8 cellular contexts compared by ENCODE assay signal in the genomic region with DNA sequence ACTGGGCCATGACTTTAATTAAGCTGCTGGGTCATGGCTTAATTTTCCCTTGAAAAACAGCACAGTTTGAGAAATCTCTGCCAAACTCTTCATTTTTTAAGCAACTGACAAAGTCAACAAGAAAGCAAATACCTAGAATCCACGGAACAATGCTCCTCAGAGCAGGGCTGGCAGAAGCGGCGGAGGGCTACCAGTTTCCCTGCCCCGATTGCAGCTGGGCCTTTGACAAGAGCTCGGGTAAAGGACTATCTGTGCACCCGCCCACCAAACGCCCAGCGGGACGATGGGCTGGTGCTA. TPM values are rescaled to one million over a fixed set of nuclear protein-coding genes. Genes with fewer than 3 reads are reported as not detected.
DNase-seq lines count a peak whose midpoint lies in the region; ATAC-seq and TF ChIP-seq lines count a peak whose summit lies in the region.

No MANE protein-coding gene starts in this region.

- H3K36me3 Mint-ChIP-seq in naive thymus-derived CD8-positive, alpha-beta T cell = no peaks in the 10 kb centered on the region

- POLR2A ChIA-PET in naive thymus-derived CD8-positive, alpha-beta T cell (lab: Charles Lee) = no interaction called here

- H3K9me3 Mint-ChIP-seq in naive thymus-derived CD8-positive, alpha-beta T cell = no peaks in the 10 kb centered on the region

- DNase-seq in NCI-H446 treated with DMSO at 0.1 percent for 48 hours (lab: John Stamatoyannopoulos, UW) (peak; percentile 57), ureter (ENCODE audit: low spot score) (no peak), GM20000 (ENCODE audit: low spot score) (no peak), amniotic stem cell (lab: John Stamatoyannopoulos, UW) (no peak)
- no peak for DNase-seq in effector memory CD4-positive, alpha-beta T cell
- peak in 1 of 10 donors; percentile 3 for DNase-seq in naive thymus-derived CD8-positive, alpha-beta T cell

- H3K4me1 Mint-ChIP-seq in naive thymus-derived CD8-positive, alpha-beta T cell = peaks cover 3 to 23% (median 9%) of the 10 kb centered on the region in 4 donors

- no peak for TF ChIP-seq CTCF in GM20000 (IDR thresholded peaks at IDR 0.05; ENCODE audit: extremely low read depth, missing control alignments)

- peak overlapping the region; percentile 61 to 93 (median 78) for H3K4me3 Mint-ChIP-seq in naive thymus-derived CD8-positive, alpha-beta T cell

- peaks cover 17 to 54% (median 42%) of the 10 kb centered on the region in 5 donors for H3K27me3 Mint-ChIP-seq in naive thymus-derived CD8-positive, alpha-beta T cell

- no peak for ATAC-seq in naive thymus-derived CD8-positive, alpha-beta T cell
- no peak for ATAC-seq in GM19324 (IDR thresholded peaks at IDR 0.05; ENCODE audit: low FRiP score, unreplicated experiment)

- no peaks in the 10 kb centered on the region for H3K4me1 ChIP-seq in effector memory CD4-positive, alpha-beta T cell (ENCODE audit: control insufficient read depth, insufficient read depth, low read length, poor library complexity, severe bottlenecking)

- H3K27me3 ChIP-seq in effector memory CD4-positive, alpha-beta T cell (replicated peaks; ENCODE audit: control insufficient read depth, insufficient read depth, low read length, poor library complexity, severe bottlenecking) = no peaks in the 10 kb centered on the region

- H3K27ac ChIP-seq in effector memory CD4-positive, alpha-beta T cell (ENCODE audit: insufficient read depth, low read length, poor library complexity, severe bottlenecking) = no peak overlapping the region

- peak overlapping the region in 2 of 10 donors; percentile 13 to 61 for H3K27ac Mint-ChIP-seq in naive thymus-derived CD8-positive, alpha-beta T cell

- no peaks in the 10 kb centered on the region for H3K36me3 ChIP-seq in effector memory CD4-positive, alpha-beta T cell (ENCODE audit: control insufficient read depth, insufficient read depth, low read length)

- no peaks in the 10 kb centered on the region for H3K9me3 ChIP-seq in effector memory CD4-positive, alpha-beta T cell (ENCODE audit: control insufficient read depth, low read length)

- H3K4me3 ChIP-seq in GM08714 (ENCODE audit: low read length) = peak overlapping the region; percentile 68
- peak overlapping the region; percentile 49 for H3K4me3 ChIP-seq in effector memory CD4-positive, alpha-beta T cell (ENCODE audit: insufficient read depth, low read depth, low read length, poor library complexity, severe bottlenecking)

RNA-seq across cellular contexts. Expression of a gene that starts 1.2 kb away (rescaled TPM):
- total RNA-seq in naive thymus-derived CD8-positive, alpha-beta T cell = under 1 TPM; 0.26 to 0.66 TPM
- polyA plus RNA-seq in naive thymus-derived CD8-positive, alpha-beta T cell = under 1 TPM in 2 of 3 donors, not detected in 1; 0.17 to 0.25 TPM
- 21.8 TPM for total RNA-seq in ureter

Comparison
In these comparisons a context has a peak if more than half of its experiments do, and no peak if none do; other contexts are left out.
1. RNA of a gene that starts 1.2 kb away (total RNA-seq): 21.8 TPM in ureter (single experiment); 0.26 to 0.66 TPM in naive thymus-derived CD8-positive, alpha-beta T cell; every median in the first group is over 10 times any median in the second.